ENCODE assay signal across 1 cellular context in genomic region chr1:32724678-32725594, GRCh38.
TF ChIP-seq lines count a peak whose summit lies in the region.

No MANE protein-coding gene starts in this region.

TF ChIP-seq in K562, 482 proteins besides CTCF, POLR2A, EP300 and RAD21 (continued from another document and continues in another):
- TF ChIP-seq, protein P1, sequence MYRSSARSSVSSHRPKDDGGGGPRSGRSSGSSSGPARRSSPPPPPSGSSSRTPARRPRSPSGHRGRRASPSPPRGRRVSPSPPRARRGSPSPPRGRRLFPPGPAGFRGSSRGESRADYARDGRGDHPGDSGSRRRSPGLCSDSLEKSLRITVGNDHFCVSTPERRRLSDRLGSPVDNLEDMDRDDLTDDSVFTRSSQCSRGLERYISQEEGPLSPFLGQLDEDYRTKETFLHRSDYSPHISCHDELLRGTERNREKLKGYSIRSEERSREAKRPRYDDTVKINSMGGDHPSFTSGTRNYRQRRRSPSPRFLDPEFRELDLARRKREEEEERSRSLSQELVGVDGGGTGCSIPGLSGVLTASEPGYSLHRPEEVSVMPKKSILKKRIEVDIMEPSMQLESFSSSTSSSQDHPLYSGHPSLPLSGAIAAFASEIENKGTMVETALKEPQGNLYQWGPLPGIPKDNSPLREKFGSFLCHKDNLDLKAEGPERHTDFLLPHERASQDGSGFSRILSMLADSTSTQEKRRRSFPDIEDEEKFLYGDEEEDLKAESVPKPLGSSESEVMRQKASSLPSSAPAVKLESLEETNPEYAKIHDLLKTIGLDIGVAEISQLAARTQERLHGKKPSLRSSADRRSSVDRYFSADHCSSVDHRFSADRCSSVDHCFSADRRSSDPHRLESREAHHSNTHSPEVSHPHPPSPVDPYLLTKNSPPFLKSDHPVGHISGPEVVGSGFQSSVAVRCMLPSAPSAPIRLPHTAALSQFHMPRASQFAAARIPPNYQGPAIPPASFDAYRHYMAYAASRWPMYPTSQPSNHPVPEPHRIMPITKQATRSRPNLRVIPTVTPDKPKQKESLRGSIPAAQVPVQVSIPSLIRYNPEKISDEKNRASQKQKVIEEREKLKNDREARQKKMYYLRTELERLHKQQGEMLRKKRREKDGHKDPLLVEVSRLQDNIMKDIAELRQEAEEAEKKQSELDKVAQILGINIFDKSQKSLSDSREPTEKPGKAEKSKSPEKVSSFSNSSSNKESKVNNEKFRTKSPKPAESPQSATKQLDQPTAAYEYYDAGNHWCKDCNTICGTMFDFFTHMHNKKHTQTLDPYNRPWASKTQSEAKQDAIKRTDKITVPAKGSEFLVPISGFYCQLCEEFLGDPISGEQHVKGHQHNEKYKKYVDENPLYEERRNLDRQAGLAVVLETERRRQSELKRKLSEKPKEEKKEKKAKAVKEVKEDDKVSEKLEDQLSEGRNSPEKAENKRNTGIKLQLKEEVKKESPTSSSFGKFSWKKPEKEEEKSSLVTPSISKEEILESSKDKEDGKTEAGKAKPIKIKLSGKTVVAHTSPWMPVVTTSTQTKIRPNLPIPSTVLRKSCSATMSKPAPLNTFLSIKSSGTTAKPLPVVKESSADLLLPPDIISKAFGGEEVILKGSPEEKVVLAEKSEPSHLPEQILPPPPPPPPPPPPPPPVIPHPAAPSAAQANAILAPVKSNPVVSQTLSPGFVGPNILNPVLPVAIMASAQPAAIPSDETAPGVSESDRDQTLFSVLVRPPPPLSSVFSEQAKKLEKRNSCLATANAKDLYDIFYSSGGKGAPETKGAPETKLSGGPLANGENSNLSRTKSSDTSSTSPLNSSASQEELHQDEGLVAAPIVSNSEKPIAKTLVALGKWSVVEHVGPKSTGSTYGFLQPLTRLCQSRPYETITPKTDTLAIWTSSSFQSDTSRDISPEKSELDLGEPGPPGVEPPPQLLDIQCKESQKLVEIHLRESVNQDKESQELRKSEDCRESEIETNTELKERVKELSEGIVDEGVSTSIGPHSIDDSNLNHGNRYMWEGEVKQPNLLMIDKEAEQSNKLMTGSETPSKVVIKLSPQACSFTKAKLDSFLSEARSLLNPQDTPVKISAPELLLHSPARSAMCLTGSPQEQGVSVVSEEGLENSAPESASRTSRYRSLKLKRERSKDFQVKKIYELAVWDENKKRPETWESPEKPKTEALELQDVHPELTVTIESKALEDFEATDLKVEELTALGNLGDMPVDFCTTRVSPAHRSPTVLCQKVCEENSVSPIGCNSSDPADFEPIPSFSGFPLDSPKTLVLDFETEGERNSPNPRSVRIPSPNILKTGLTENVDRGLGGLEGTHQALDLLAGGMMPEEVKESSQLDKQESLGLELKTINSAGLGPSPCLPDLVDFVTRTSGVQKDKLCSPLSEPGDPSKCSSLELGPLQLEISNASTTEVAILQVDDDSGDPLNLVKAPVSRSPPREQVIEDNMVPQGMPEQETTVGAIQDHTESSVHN (IDR thresholded peaks at IDR 0.05; ENCODE audit: borderline replicate concordance in 1 of 2, low read depth in 1 of 2) = peak in 1 of 2 experiments; percentile 97; a peak in 2 of 4 replicates
- peak; percentile 51; the same call in 1 of the 2 replicates for TF ChIP-seq ATF4 (CRISPR knock-in tag; IDR thresholded peaks at IDR 0.05)
- peak; percentile 49; the same call in 1 of the 2 replicates for TF ChIP-seq ZNF263 (CRISPR knock-in tag; IDR thresholded peaks at IDR 0.05; ENCODE audit: borderline replicate concordance)
- TF ChIP-seq PML (IDR thresholded peaks at IDR 0.05; ENCODE audit: low read length) = 0 out of 2 replicates have a peak, but pooled peaks have one; percentile 37
- peak; percentile 28; the same call in 1 of the 2 replicates for TF ChIP-seq RB1 (IDR thresholded peaks at IDR 0.05; ENCODE audit: low read depth)
- peak; percentile 74; the same call in 1 of the 2 replicates for TF ChIP-seq LEF1 (IDR thresholded peaks at IDR 0.05)
- peak; percentile 55; the same call in 1 of the 2 replicates for TF ChIP-seq PHF8 (IDR thresholded peaks at IDR 0.05; ENCODE audit: borderline replicate concordance, low read length)
- no peak for TF ChIP-seq CBX1 (IDR thresholded peaks at IDR 0.05; ENCODE audit: low read depth)
- peak; percentile 87 for TF ChIP-seq NFIC (IDR thresholded peaks at IDR 0.05)
- TF ChIP-seq, protein P2, sequence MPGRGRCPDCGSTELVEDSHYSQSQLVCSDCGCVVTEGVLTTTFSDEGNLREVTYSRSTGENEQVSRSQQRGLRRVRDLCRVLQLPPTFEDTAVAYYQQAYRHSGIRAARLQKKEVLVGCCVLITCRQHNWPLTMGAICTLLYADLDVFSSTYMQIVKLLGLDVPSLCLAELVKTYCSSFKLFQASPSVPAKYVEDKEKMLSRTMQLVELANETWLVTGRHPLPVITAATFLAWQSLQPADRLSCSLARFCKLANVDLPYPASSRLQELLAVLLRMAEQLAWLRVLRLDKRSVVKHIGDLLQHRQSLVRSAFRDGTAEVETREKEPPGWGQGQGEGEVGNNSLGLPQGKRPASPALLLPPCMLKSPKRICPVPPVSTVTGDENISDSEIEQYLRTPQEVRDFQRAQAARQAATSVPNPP (IDR thresholded peaks at IDR 0.05; ENCODE audit: borderline replicate concordance, insufficient read depth, insufficient read length) = no peak
- peak; percentile 90 for TF ChIP-seq ELF4 (CRISPR knock-in tag; IDR thresholded peaks at IDR 0.05)
- TF ChIP-seq SIX5 (IDR thresholded peaks at IDR 0.05; ENCODE audit: borderline replicate concordance in 1 of 2, insufficient read depth in 1 of 2, low read depth in 1 of 2, low read length in 2 of 2) = no peak
- TF ChIP-seq, protein P3, sequence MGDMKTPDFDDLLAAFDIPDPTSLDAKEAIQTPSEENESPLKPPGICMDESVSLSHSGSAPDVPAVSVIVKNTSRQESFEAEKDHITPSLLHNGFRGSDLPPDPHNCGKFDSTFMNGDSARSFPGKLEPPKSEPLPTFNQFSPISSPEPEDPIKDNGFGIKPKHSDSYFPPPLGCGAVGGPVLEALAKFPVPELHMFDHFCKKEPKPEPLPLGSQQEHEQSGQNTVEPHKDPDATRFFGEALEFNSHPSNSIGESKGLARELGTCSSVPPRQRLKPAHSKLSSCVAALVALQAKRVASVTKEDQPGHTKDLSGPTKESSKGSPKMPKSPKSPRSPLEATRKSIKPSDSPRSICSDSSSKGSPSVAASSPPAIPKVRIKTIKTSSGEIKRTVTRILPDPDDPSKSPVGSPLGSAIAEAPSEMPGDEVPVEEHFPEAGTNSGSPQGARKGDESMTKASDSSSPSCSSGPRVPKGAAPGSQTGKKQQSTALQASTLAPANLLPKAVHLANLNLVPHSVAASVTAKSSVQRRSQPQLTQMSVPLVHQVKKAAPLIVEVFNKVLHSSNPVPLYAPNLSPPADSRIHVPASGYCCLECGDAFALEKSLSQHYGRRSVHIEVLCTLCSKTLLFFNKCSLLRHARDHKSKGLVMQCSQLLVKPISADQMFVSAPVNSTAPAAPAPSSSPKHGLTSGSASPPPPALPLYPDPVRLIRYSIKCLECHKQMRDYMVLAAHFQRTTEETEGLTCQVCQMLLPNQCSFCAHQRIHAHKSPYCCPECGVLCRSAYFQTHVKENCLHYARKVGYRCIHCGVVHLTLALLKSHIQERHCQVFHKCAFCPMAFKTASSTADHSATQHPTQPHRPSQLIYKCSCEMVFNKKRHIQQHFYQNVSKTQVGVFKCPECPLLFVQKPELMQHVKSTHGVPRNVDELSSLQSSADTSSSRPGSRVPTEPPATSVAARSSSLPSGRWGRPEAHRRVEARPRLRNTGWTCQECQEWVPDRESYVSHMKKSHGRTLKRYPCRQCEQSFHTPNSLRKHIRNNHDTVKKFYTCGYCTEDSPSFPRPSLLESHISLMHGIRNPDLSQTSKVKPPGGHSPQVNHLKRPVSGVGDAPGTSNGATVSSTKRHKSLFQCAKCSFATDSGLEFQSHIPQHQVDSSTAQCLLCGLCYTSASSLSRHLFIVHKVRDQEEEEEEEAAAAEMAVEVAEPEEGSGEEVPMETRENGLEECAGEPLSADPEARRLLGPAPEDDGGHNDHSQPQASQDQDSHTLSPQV (IDR thresholded peaks at IDR 0.05) = peak; percentile 95
- TF ChIP-seq PKNOX1 (IDR thresholded peaks at IDR 0.05) = peak; percentile 84
- TF ChIP-seq NBN (IDR thresholded peaks at IDR 0.05; ENCODE audit: low read depth) = peak; percentile 93
- TF ChIP-seq MXI1 (IDR thresholded peaks at IDR 0.05; ENCODE audit: low read depth, low read length) = no peak
- peak; percentile 57 for TF ChIP-seq POLR2B (IDR thresholded peaks at IDR 0.05; ENCODE audit: low read depth, partially characterized antibody)
- TF ChIP-seq MNT (conservative IDR thresholded peaks at IDR 0.05) = peak in 1 of 2 experiments; percentile 78; a peak in 2 of 4 replicates
- TF ChIP-seq, protein P4, sequence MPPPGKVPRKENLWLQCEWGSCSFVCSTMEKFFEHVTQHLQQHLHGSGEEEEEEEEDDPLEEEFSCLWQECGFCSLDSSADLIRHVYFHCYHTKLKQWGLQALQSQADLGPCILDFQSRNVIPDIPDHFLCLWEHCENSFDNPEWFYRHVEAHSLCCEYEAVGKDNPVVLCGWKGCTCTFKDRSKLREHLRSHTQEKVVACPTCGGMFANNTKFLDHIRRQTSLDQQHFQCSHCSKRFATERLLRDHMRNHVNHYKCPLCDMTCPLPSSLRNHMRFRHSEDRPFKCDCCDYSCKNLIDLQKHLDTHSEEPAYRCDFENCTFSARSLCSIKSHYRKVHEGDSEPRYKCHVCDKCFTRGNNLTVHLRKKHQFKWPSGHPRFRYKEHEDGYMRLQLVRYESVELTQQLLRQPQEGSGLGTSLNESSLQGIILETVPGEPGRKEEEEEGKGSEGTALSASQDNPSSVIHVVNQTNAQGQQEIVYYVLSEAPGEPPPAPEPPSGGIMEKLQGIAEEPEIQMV (tag; conservative IDR thresholded peaks at IDR 0.05; ENCODE audit: low read depth) = no peak
- peak; percentile 54; the same call in 1 of the 2 replicates for TF ChIP-seq NKRF (IDR thresholded peaks at IDR 0.05; ENCODE audit: borderline replicate concordance)
- peak; percentile 69 for TF ChIP-seq RBFOX2 (IDR thresholded peaks at IDR 0.05; ENCODE audit: low read depth, low read length)
- TF ChIP-seq TRIM24 (IDR thresholded peaks at IDR 0.05) = peak; percentile 86 to 87
- no peak for TF ChIP-seq NR3C1 (CRISPR knock-in tag; IDR thresholded peaks at IDR 0.05)
- peak; percentile 94 for TF ChIP-seq ETV1 (tag; conservative IDR thresholded peaks at IDR 0.05; ENCODE audit: low read depth)
- TF ChIP-seq PTBP1 (IDR thresholded peaks at IDR 0.05; ENCODE audit: low read depth, low read length) = no peak
- TF ChIP-seq JUN (IDR thresholded peaks at IDR 0.05; ENCODE audit: borderline replicate concordance, low read depth, low read length) = peak; percentile 84
- no peak; the same call in 1 of the 2 replicates for TF ChIP-seq JUN (CRISPR knock-in tag; IDR thresholded peaks at IDR 0.05; ENCODE audit: borderline replicate concordance)
